26 cellular contexts compared by ENCODE assay signal in genomic region chr3:16506451-16506850, GRCh38.
"Had no signal": no experiment of that assay in that cellular context is flagged by ENCODE, and none has a peak within 500 bp of the region (broad histone marks: within the 10 kb centered on the region; RNA-seq: fewer than 3 reads in every experiment).

No MANE protein-coding gene starts in this region.

- H3K27ac ChIP-seq: breast epithelium, epithelial cell of prostate, esophagus squamous epithelium, heart right ventricle, left ventricle myocardium inferior, parathyroid adenoma, psoas muscle, sigmoid colon, tibial nerve had no signal

- H3K79me2 ChIP-seq: parathyroid adenoma had no signal

- ATAC-seq: heart right ventricle, mucosa of descending colon, psoas muscle, T-helper 17 cell had no signal

- H3K27me3 ChIP-seq: breast epithelium, esophagus squamous epithelium, heart right ventricle, sigmoid colon, tibial nerve had no signal

- H2AFZ ChIP-seq: parathyroid adenoma had no signal

- DNase-seq: activated CD4-positive, alpha-beta memory T cell treated with anti-CD3 and anti-CD28 coated beads, Interleukin-2, amount 10 ng/mL, durations not matched to agents 7 days and 5 days; activated CD4-positive, alpha-beta T cell treated with anti-CD3 and anti-CD28 coated beads, Interleukin-2, amount 10 ng/mL, durations not matched to agents 24 days and 14 days; activated CD4-positive, CD25-positive, alpha-beta regulatory T cell treated with anti-CD3 and anti-CD28 coated beads, Interleukin-2, amount 50 U/mL, for 72 hours; activated gamma-delta T cell; activated naive CD4-positive, alpha-beta T cell treated with anti-CD3 and anti-CD28 coated beads, Interleukin-2, amount 10 ng/mL, durations not matched to agents 7 days and 5 days; central memory CD4-positive, alpha-beta T cell; effector CD8-positive, alpha-beta T cell; esophagus squamous epithelium; foreskin melanocyte; heart right ventricle; left ventricle myocardium inferior; mucosa of descending colon; nucleus accumbens; psoas muscle; sigmoid colon; small intestine; stimulated activated CD4-positive, alpha-beta T cell treated with anti-CD3 and anti-CD28 coated beads, Interleukin-4, amount 100 ng/mL, for 24 hours; stimulated activated naive CD4-positive, alpha-beta T cell; SW 1271; T-helper 17 cell; T1000 had no signal

- H3K9me3 Mint-ChIP-seq: activated CD4-positive, alpha-beta memory T cell treated with anti-CD3 and anti-CD28 coated beads, Interleukin-2, amount 10 ng/mL, durations not matched to agents 7 days and 5 days; activated CD4-positive, alpha-beta T cell treated with anti-CD3 and anti-CD28 coated beads, Interleukin-2, amount 10 ng/mL, durations not matched to agents 24 days and 14 days; activated naive CD4-positive, alpha-beta T cell treated with anti-CD3 and anti-CD28 coated beads, Interleukin-2, amount 10 ng/mL, durations not matched to agents 7 days and 5 days had no signal

- H3K36me3 ChIP-seq: breast epithelium, esophagus squamous epithelium, sigmoid colon, tibial nerve had no signal

- H3K4me1 ChIP-seq: breast epithelium, parathyroid adenoma had no signal

- H3K27me3 Mint-ChIP-seq: activated CD4-positive, alpha-beta memory T cell treated with anti-CD3 and anti-CD28 coated beads, Interleukin-2, amount 10 ng/mL, durations not matched to agents 7 days and 5 days; activated CD4-positive, alpha-beta T cell treated with anti-CD3 and anti-CD28 coated beads, Interleukin-2, amount 10 ng/mL, durations not matched to agents 24 days and 14 days; activated naive CD4-positive, alpha-beta T cell treated with anti-CD3 and anti-CD28 coated beads, Interleukin-2, amount 10 ng/mL, durations not matched to agents 7 days and 5 days; T-helper 17 cell had no signal

- H3K9me3 ChIP-seq: breast epithelium, esophagus squamous epithelium, heart right ventricle, left ventricle myocardium inferior, mucosa of descending colon, psoas muscle, sigmoid colon, tibial nerve had no signal

- H3K9ac ChIP-seq: parathyroid adenoma had no signal

- H3K4me3 ChIP-seq: breast epithelium, esophagus squamous epithelium, heart right ventricle, left ventricle myocardium inferior, lung, mucosa of descending colon, psoas muscle, sigmoid colon, tibial nerve had no signal

- H3K4me3 Mint-ChIP-seq: activated CD4-positive, alpha-beta memory T cell treated with anti-CD3 and anti-CD28 coated beads, Interleukin-2, amount 10 ng/mL, durations not matched to agents 7 days and 5 days; activated CD4-positive, alpha-beta T cell treated with anti-CD3 and anti-CD28 coated beads, Interleukin-2, amount 10 ng/mL, durations not matched to agents 24 days and 14 days; activated naive CD4-positive, alpha-beta T cell treated with anti-CD3 and anti-CD28 coated beads, Interleukin-2, amount 10 ng/mL, durations not matched to agents 7 days and 5 days; T-helper 17 cell had no signal

- H3K27ac Mint-ChIP-seq: activated CD4-positive, alpha-beta memory T cell treated with anti-CD3 and anti-CD28 coated beads, Interleukin-2, amount 10 ng/mL, durations not matched to agents 7 days and 5 days; activated CD4-positive, alpha-beta T cell treated with anti-CD3 and anti-CD28 coated beads, Interleukin-2, amount 10 ng/mL, durations not matched to agents 24 days and 14 days; activated naive CD4-positive, alpha-beta T cell treated with anti-CD3 and anti-CD28 coated beads, Interleukin-2, amount 10 ng/mL, durations not matched to agents 7 days and 5 days had no signal
